Comparison of ENCODE assay signal across 21 cellular contexts in the genomic region with DNA sequence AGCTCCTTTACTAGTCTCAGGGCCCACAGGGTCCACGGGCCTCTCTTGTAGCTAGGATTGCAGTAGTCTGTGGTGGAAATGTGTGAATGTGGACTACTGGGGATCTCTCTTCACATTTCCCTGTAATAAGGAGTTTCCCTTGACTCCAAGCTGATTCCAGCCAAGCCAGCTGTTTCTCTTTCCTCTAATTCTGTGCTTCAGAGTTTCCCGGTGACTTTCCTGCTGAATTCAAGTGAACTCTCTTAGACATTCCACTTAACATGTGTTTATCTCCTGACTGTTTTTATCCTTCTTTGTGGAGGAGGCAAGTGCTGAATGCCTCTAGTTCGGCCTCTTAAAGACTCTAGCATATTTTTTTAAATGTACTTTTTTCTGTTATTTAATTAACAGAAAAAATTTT.
DNase-seq lines count a peak whose midpoint lies in the region; ATAC-seq and TF ChIP-seq lines count a peak whose summit lies in the region.
"Had no signal": no experiment of that assay in that cellular context is flagged by ENCODE, and none has a peak within 500 bp of the region (broad histone marks: within the 10 kb centered on the region; RNA-seq: fewer than 3 reads in every experiment).

No MANE protein-coding gene starts in this region.

- no peaks in the 10 kb centered on the region for H4K20me1 ChIP-seq in GM23338 (replicated peaks; ENCODE audit: insufficient read depth)

- H2AFZ ChIP-seq in GM23338 (peak overlapping the region; percentile 81; the same call in 1 of the 2 replicates), neuronal stem cell (ENCODE audit: low read length) (peak overlapping the region; percentile 56)

- H3F3A ChIP-seq in GM23338 (replicated peaks; ENCODE audit: low read depth) = no peaks in the 10 kb centered on the region

- H3K36me3 Mint-ChIP-seq in GM23338 (ENCODE audit: low read depth) = no peaks in the 10 kb centered on the region
- no peaks in the 10 kb centered on the region for H3K36me3 Mint-ChIP-seq in osteocyte (ENCODE audit: unreplicated experiment)
- H3K36me3 Mint-ChIP-seq: CD8-positive, alpha-beta memory T cell had no signal

- H3K4me1 ChIP-seq in GM23338 (ENCODE audit: insufficient read depth) (no peaks in the 10 kb centered on the region), neuronal stem cell (ENCODE audit: control insufficient read depth in 2 of 2, insufficient read depth in 1 of 2, low read depth in 1 of 2, low read length in 2 of 2) (no peaks in the 10 kb centered on the region), spleen (no peaks in the 10 kb centered on the region)

- no peak overlapping the region for H4K91ac ChIP-seq in neuronal stem cell (ENCODE audit: low read depth, low read length, poor library complexity)

- H3K4ac ChIP-seq in neuronal stem cell (ENCODE audit: low read length) = no peak overlapping the region

- no peak overlapping the region for H3K23ac ChIP-seq in neuronal stem cell (ENCODE audit: low read depth, low read length, poor library complexity)

- H3K36me3 ChIP-seq in GM23338 (ENCODE audit: insufficient read depth) (no peaks in the 10 kb centered on the region), neuronal stem cell (replicated peaks in 1 of 2; ENCODE audit: control insufficient read depth in 2 of 2, insufficient read depth in 2 of 2, low read length in 2 of 2) (no peaks in the 10 kb centered on the region), spleen (no peaks in the 10 kb centered on the region)
- H3K36me3 ChIP-seq: MG63 had no signal

- H3K4me3 ChIP-seq in GM23338 (no peak overlapping the region), neuronal stem cell (ENCODE audit: low read length in 2 of 2) (no peak overlapping the region), spleen (no peak overlapping the region)
- H3K4me3 ChIP-seq: MG63 had no signal

- H3K4me3 Mint-ChIP-seq in GM23338 = no peak overlapping the region
- no peak overlapping the region for H3K4me3 Mint-ChIP-seq in osteocyte (ENCODE audit: unreplicated experiment)
- H3K4me3 Mint-ChIP-seq: CD8-positive, alpha-beta memory T cell; HFFc6 had no signal

- no peak for TF ChIP-seq CTCF in GM23338 (conservative IDR thresholded peaks at IDR 0.05; ENCODE audit: low read depth in 2 of 2)
- TF ChIP-seq CTCF in osteocyte (IDR thresholded peaks at IDR 0.05) = no peak
- TF ChIP-seq CTCF in spleen (IDR thresholded peaks at IDR 0.05 in 8 of 11, conservative IDR thresholded peaks at IDR 0.05 in 3 of 11) = no peak

- no peak overlapping the region for H3K4me2 ChIP-seq in GM23338
- no peak overlapping the region for H3K4me2 ChIP-seq in neuronal stem cell (ENCODE audit: insufficient read depth, low read length, poor library complexity, severe bottlenecking)

- DNase-seq in GM23338 (ENCODE audit: low spot score) (no peak), NCI-H2227 (lab: John Stamatoyannopoulos, UW; ENCODE audit: unreplicated experiment) (peak; percentile 17), fibroblast of peridontal ligament (ENCODE audit: extremely low read depth) (peak; percentile 13), neuronal stem cell (ENCODE audit: low spot score) (no peak), osteocyte (ENCODE audit: extremely low spot score, unreplicated experiment) (no peak), spleen (no peak), NCI-H1930 (lab: John Stamatoyannopoulos, UW) (no peak)
- DNase-seq: ACHN; C1 segment of cervical spinal cord; CD8-positive, alpha-beta memory T cell; H7; HFFc6; Karpas-422; MG63; NCI-H1048; NCI-H1436; NCI-H2029; NCI-H2171 treated with DMSO at 0.1 percent for 48 hours; NCI-H748 treated with DMSO at 0.1 percent for 48 hours; NK-92 treated with Interleukin-12 subunit alpha and Interleukin-12 subunit beta, amount 100 ng/mL, for 24 hours; Right ventricle myocardium superior had no signal

- H3K27me3 ChIP-seq in GM23338 (ENCODE audit: insufficient read depth) (no peaks in the 10 kb centered on the region), neuronal stem cell (ENCODE audit: control insufficient read depth in 3 of 3, insufficient read depth in 3 of 3, low read depth in 1 of 3, low read length in 3 of 3) (no peaks in the 10 kb centered on the region), spleen (replicated peaks in 1 of 7) (no peaks in the 10 kb centered on the region)
- H3K27me3 ChIP-seq: MG63 had no signal

- no peak for ATAC-seq in GM23338

- H3K9me3 ChIP-seq in neuronal stem cell (replicated peaks in 1 of 2; ENCODE audit: control insufficient read depth in 2 of 2, insufficient read depth in 1 of 2, low read depth in 1 of 2, low read length in 2 of 2) = no peaks in the 10 kb centered on the region
- H3K9me3 ChIP-seq in spleen = no peaks in the 10 kb centered on the region
- H3K9me3 ChIP-seq: MG63 had no signal

- H2BK12ac ChIP-seq in neuronal stem cell (ENCODE audit: low read length) = no peak overlapping the region

- H3K27me3 Mint-ChIP-seq in GM23338 (ENCODE audit: insufficient read depth, low read depth, poor library complexity) (no peaks in the 10 kb centered on the region), osteocyte (ENCODE audit: unreplicated experiment) (no peaks in the 10 kb centered on the region)
- H3K27me3 Mint-ChIP-seq: CD8-positive, alpha-beta memory T cell had no signal

- no peak overlapping the region for H4K8ac ChIP-seq in neuronal stem cell (ENCODE audit: low read depth, low read length)

- H3K79me2 ChIP-seq in GM23338 (replicated peaks; ENCODE audit: insufficient read depth) = no peaks in the 10 kb centered on the region

- H3K9me3 Mint-ChIP-seq in GM23338 (no peaks in the 10 kb centered on the region), osteocyte (ENCODE audit: unreplicated experiment) (no peaks in the 10 kb centered on the region)

- H3K4me1 Mint-ChIP-seq in GM23338 (no peaks in the 10 kb centered on the region), osteocyte (ENCODE audit: unreplicated experiment) (no peaks in the 10 kb centered on the region)
- H3K4me1 Mint-ChIP-seq: CD8-positive, alpha-beta memory T cell had no signal

- H3K14ac ChIP-seq in neuronal stem cell (ENCODE audit: low read length) = no peak overlapping the region

- H3K9me2 ChIP-seq in GM23338 (ENCODE audit: insufficient read depth) = no peaks in the 10 kb centered on the region

- H3K27ac ChIP-seq in GM23338 (ENCODE audit: low read depth) (no peak overlapping the region), neuronal stem cell (replicated peaks; ENCODE audit: low read length) (no peak overlapping the region), spleen (no peak overlapping the region)

- H2BK120ac ChIP-seq in neuronal stem cell (ENCODE audit: low read depth, low read length) = no peak overlapping the region

- intact Hi-C loops in spleen (cut with DNase I; ENCODE audit: low total_unique reads) = no loop called here

- H2AK5ac ChIP-seq in neuronal stem cell (ENCODE audit: low read depth, low read length) = no peak overlapping the region

- H3K79me1 ChIP-seq in neuronal stem cell (ENCODE audit: low read depth, low read length) = no peaks in the 10 kb centered on the region

- TF ChIP-seq POLR2A in spleen (IDR thresholded peaks at IDR 0.05) = no peak

- no peak overlapping the region for H3K18ac ChIP-seq in neuronal stem cell (ENCODE audit: low read length)

- no peak overlapping the region for H3K27ac Mint-ChIP-seq in GM23338
- H3K27ac Mint-ChIP-seq in osteocyte (ENCODE audit: unreplicated experiment) = no peak overlapping the region
- H3K27ac Mint-ChIP-seq: CD8-positive, alpha-beta memory T cell; HFFc6 had no signal

- no CpG with 5 or more reads among the region's 3 CpGs for WGBS in neuronal stem cell (ENCODE audit: extremely low coverage in 2 of 2, insufficient read length in 2 of 2, insufficient replicate concordance in 1 of 2), 2 donors
- WGBS in spleen, 5 donors = 46 to 65% (median 63%) methylated on average over 3 of the region's 3 CpGs

- no peak overlapping the region for H2BK15ac ChIP-seq in neuronal stem cell (ENCODE audit: low read length)

- H2BK5ac ChIP-seq in neuronal stem cell (ENCODE audit: low read length) = no peak overlapping the region

- no peak overlapping the region for H3K9ac ChIP-seq in neuronal stem cell (ENCODE audit: low read depth, low read length, poor library complexity)

Comparison
In these comparisons a context has a peak if more than half of its experiments do, and no peak if none do; other contexts are left out.
1. DNase-seq: peak in NCI-H2227 (single experiment) and fibroblast of peridontal ligament (single experiment); none in GM23338 (single experiment), neuronal stem cell (single experiment), osteocyte (single experiment), spleen (single experiment) and NCI-H1930 (0 of 2).